Comparison of ENCODE assay signal across 2 cellular contexts in the genomic region with DNA sequence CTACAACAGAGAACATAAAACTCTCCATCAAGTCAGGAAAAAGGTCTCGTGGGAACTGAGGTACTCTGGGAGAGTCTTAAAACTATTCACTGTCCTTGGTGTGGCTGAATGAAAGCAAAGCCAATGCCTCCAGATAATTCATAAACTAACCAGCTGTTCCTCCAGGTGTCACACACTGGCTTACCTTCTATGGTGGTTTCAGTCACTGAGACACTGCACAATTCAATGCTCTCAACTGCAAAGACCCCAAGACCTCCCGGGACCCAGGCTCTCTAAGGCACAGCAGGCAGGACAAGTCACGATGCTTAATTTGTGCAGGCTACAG.
TF ChIP-seq lines count a peak whose summit lies in the region.

No MANE protein-coding gene starts in this region.

TF ChIP-seq in SK-N-SH, 30 proteins besides CTCF, POLR2A, EP300 and RAD21 (continued from another document):
- TF ChIP-seq MEF2A (IDR thresholded peaks at IDR 0.05; ENCODE audit: borderline replicate concordance, low read depth) (no peak), ELF1 (IDR thresholded peaks at IDR 0.05) (no peak; the same call in 1 of the 2 replicates), RXRA (IDR thresholded peaks at IDR 0.05; ENCODE audit: borderline replicate concordance, low read depth) (no peak), FOSL2 (IDR thresholded peaks at IDR 0.05; ENCODE audit: borderline replicate concordance, low read depth) (no peak), YY1 (IDR thresholded peaks at IDR 0.05; ENCODE audit: low read depth) (no peak), GATA2 (CRISPR knock-in tag; IDR thresholded peaks at IDR 0.05) (no peak)
- TF ChIP-seq, protein P1, sequence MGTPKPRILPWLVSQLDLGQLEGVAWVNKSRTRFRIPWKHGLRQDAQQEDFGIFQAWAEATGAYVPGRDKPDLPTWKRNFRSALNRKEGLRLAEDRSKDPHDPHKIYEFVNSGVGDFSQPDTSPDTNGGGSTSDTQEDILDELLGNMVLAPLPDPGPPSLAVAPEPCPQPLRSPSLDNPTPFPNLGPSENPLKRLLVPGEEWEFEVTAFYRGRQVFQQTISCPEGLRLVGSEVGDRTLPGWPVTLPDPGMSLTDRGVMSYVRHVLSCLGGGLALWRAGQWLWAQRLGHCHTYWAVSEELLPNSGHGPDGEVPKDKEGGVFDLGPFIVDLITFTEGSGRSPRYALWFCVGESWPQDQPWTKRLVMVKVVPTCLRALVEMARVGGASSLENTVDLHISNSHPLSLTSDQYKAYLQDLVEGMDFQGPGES (IDR thresholded peaks at IDR 0.05; ENCODE audit: low read depth, low read length): no peak
- TF ChIP-seq, protein P2, sequence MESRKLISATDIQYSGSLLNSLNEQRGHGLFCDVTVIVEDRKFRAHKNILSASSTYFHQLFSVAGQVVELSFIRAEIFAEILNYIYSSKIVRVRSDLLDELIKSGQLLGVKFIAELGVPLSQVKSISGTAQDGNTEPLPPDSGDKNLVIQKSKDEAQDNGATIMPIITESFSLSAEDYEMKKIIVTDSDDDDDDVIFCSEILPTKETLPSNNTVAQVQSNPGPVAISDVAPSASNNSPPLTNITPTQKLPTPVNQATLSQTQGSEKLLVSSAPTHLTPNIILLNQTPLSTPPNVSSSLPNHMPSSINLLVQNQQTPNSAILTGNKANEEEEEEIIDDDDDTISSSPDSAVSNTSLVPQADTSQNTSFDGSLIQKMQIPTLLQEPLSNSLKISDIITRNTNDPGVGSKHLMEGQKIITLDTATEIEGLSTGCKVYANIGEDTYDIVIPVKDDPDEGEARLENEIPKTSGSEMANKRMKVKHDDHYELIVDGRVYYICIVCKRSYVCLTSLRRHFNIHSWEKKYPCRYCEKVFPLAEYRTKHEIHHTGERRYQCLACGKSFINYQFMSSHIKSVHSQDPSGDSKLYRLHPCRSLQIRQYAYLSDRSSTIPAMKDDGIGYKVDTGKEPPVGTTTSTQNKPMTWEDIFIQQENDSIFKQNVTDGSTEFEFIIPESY (IDR thresholded peaks at IDR 0.05; ENCODE audit: borderline replicate concordance, low read depth): no peak
- TF ChIP-seq, protein P3, sequence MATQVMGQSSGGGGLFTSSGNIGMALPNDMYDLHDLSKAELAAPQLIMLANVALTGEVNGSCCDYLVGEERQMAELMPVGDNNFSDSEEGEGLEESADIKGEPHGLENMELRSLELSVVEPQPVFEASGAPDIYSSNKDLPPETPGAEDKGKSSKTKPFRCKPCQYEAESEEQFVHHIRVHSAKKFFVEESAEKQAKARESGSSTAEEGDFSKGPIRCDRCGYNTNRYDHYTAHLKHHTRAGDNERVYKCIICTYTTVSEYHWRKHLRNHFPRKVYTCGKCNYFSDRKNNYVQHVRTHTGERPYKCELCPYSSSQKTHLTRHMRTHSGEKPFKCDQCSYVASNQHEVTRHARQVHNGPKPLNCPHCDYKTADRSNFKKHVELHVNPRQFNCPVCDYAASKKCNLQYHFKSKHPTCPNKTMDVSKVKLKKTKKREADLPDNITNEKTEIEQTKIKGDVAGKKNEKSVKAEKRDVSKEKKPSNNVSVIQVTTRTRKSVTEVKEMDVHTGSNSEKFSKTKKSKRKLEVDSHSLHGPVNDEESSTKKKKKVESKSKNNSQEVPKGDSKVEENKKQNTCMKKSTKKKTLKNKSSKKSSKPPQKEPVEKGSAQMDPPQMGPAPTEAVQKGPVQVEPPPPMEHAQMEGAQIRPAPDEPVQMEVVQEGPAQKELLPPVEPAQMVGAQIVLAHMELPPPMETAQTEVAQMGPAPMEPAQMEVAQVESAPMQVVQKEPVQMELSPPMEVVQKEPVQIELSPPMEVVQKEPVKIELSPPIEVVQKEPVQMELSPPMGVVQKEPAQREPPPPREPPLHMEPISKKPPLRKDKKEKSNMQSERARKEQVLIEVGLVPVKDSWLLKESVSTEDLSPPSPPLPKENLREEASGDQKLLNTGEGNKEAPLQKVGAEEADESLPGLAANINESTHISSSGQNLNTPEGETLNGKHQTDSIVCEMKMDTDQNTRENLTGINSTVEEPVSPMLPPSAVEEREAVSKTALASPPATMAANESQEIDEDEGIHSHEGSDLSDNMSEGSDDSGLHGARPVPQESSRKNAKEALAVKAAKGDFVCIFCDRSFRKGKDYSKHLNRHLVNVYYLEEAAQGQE (IDR thresholded peaks at IDR 0.05; ENCODE audit: low read depth, low read length): no peak
- TF ChIP-seq, protein P4, sequence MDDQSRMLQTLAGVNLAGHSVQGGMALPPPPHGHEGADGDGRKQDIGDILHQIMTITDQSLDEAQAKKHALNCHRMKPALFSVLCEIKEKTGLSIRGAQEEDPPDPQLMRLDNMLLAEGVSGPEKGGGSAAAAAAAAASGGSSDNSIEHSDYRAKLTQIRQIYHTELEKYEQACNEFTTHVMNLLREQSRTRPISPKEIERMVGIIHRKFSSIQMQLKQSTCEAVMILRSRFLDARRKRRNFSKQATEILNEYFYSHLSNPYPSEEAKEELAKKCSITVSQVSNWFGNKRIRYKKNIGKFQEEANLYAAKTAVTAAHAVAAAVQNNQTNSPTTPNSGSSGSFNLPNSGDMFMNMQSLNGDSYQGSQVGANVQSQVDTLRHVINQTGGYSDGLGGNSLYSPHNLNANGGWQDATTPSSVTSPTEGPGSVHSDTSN (IDR thresholded peaks at IDR 0.05): no peak
- TF ChIP-seq, protein P5, sequence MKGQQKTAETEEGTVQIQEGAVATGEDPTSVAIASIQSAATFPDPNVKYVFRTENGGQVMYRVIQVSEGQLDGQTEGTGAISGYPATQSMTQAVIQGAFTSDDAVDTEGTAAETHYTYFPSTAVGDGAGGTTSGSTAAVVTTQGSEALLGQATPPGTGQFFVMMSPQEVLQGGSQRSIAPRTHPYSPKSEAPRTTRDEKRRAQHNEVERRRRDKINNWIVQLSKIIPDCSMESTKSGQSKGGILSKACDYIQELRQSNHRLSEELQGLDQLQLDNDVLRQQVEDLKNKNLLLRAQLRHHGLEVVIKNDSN (IDR thresholded peaks at IDR 0.05; ENCODE audit: borderline replicate concordance, low read depth): no peak
TF ChIP-seq in SK-N-SH: peak in this region for 0.

TF ChIP-seq in SK-N-SH treated with all-trans-retinoic acid at 6 μM for 48 hours, 23 proteins besides CTCF, POLR2A, EP300 and RAD21 (continued from another document):
- TF ChIP-seq, protein P6, sequence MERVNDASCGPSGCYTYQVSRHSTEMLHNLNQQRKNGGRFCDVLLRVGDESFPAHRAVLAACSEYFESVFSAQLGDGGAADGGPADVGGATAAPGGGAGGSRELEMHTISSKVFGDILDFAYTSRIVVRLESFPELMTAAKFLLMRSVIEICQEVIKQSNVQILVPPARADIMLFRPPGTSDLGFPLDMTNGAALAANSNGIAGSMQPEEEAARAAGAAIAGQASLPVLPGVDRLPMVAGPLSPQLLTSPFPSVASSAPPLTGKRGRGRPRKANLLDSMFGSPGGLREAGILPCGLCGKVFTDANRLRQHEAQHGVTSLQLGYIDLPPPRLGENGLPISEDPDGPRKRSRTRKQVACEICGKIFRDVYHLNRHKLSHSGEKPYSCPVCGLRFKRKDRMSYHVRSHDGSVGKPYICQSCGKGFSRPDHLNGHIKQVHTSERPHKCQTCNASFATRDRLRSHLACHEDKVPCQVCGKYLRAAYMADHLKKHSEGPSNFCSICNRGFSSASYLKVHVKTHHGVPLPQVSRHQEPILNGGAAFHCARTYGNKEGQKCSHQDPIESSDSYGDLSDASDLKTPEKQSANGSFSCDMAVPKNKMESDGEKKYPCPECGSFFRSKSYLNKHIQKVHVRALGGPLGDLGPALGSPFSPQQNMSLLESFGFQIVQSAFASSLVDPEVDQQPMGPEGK (CRISPR knock-in tag; IDR thresholded peaks at IDR 0.05; ENCODE audit: borderline replicate concordance): no peak
- TF ChIP-seq ZFP3 (CRISPR knock-in tag; IDR thresholded peaks at IDR 0.05) (no peak), RARB (CRISPR knock-in tag; IDR thresholded peaks at IDR 0.05) (no peak), OSR1 (CRISPR knock-in tag; IDR thresholded peaks at IDR 0.05) (no peak), GLIS3 (CRISPR knock-in tag; IDR thresholded peaks at IDR 0.05) (no peak)
- TF ChIP-seq, protein P7, sequence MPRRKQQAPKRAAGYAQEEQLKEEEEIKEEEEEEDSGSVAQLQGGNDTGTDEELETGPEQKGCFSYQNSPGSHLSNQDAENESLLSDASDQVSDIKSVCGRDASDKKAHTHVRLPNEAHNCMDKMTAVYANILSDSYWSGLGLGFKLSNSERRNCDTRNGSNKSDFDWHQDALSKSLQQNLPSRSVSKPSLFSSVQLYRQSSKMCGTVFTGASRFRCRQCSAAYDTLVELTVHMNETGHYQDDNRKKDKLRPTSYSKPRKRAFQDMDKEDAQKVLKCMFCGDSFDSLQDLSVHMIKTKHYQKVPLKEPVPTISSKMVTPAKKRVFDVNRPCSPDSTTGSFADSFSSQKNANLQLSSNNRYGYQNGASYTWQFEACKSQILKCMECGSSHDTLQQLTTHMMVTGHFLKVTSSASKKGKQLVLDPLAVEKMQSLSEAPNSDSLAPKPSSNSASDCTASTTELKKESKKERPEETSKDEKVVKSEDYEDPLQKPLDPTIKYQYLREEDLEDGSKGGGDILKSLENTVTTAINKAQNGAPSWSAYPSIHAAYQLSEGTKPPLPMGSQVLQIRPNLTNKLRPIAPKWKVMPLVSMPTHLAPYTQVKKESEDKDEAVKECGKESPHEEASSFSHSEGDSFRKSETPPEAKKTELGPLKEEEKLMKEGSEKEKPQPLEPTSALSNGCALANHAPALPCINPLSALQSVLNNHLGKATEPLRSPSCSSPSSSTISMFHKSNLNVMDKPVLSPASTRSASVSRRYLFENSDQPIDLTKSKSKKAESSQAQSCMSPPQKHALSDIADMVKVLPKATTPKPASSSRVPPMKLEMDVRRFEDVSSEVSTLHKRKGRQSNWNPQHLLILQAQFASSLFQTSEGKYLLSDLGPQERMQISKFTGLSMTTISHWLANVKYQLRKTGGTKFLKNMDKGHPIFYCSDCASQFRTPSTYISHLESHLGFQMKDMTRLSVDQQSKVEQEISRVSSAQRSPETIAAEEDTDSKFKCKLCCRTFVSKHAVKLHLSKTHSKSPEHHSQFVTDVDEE (CRISPR knock-in tag; IDR thresholded peaks at IDR 0.05): no peak
- TF ChIP-seq, protein P8, sequence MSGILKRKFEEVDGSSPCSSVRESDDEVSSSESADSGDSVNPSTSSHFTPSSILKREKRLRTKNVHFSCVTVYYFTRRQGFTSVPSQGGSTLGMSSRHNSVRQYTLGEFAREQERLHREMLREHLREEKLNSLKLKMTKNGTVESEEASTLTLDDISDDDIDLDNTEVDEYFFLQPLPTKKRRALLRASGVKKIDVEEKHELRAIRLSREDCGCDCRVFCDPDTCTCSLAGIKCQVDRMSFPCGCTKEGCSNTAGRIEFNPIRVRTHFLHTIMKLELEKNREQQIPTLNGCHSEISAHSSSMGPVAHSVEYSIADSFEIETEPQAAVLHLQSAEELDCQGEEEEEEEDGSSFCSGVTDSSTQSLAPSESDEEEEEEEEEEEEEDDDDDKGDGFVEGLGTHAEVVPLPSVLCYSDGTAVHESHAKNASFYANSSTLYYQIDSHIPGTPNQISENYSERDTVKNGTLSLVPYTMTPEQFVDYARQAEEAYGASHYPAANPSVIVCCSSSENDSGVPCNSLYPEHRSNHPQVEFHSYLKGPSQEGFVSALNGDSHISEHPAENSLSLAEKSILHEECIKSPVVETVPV (CRISPR knock-in tag; IDR thresholded peaks at IDR 0.05): no peak
- TF ChIP-seq, protein P9, sequence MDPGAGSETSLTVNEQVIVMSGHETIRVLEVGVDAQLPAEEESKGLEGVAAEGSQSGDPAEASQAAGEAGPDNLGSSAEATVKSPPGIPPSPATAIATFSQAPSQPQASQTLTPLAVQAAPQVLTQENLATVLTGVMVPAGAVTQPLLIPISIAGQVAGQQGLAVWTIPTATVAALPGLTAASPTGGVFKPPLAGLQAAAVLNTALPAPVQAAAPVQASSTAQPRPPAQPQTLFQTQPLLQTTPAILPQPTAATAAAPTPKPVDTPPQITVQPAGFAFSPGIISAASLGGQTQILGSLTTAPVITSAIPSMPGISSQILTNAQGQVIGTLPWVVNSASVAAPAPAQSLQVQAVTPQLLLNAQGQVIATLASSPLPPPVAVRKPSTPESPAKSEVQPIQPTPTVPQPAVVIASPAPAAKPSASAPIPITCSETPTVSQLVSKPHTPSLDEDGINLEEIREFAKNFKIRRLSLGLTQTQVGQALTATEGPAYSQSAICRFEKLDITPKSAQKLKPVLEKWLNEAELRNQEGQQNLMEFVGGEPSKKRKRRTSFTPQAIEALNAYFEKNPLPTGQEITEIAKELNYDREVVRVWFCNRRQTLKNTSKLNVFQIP (CRISPR knock-in tag; IDR thresholded peaks at IDR 0.05; ENCODE audit: borderline replicate concordance, low read depth): no peak
